ENCODE assay signal across 8 cellular contexts in the genomic region with DNA sequence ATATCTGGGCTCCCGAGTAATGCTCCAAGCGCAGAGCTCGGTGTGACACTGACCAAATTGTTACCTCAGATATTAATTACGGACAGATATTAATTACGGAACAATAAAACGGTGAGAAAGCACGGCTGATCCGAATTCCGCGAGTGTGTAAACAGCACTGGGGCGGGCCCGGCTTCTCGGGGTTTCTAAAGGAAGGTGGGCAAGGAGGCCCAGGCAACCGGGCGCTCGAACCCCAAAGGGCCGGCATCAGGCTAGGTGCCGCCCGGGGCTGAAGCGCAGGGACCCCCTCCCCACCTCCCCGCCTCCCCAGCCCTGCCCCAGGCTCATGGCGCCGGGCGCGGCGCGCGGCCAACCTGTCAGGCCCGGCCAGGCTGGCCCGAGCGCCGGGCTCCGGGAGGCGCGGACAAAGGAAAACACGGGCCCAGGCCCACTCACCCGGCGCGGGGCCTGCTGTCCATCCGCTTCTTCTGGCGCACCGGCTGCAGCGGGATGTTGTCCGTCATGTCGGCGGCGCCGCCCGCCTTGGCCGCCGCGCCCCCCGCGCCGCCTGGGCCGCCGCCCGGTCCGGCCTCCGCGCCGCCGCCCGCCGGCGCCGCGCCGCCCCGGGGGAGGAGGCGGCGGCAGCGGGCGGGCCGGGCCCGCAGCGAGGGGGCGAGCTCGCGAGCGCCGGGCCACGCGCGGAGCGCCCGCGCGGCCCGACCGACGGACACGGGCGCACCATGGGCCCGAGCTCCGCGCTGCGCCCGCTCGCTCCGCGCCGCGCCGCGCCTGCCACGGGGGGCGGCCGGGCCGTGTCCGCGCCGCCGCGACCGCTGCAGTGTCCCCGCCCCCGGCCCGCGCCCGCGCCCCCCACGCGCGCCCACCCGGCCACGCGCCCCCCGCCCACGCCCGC. TPM values are rescaled to one million over a fixed set of nuclear protein-coding genes. Genes with fewer than 3 reads are reported as not detected.
DNase-seq lines count a peak whose midpoint lies in the region; ATAC-seq and TF ChIP-seq lines count a peak whose summit lies in the region.

A gene with protein sequence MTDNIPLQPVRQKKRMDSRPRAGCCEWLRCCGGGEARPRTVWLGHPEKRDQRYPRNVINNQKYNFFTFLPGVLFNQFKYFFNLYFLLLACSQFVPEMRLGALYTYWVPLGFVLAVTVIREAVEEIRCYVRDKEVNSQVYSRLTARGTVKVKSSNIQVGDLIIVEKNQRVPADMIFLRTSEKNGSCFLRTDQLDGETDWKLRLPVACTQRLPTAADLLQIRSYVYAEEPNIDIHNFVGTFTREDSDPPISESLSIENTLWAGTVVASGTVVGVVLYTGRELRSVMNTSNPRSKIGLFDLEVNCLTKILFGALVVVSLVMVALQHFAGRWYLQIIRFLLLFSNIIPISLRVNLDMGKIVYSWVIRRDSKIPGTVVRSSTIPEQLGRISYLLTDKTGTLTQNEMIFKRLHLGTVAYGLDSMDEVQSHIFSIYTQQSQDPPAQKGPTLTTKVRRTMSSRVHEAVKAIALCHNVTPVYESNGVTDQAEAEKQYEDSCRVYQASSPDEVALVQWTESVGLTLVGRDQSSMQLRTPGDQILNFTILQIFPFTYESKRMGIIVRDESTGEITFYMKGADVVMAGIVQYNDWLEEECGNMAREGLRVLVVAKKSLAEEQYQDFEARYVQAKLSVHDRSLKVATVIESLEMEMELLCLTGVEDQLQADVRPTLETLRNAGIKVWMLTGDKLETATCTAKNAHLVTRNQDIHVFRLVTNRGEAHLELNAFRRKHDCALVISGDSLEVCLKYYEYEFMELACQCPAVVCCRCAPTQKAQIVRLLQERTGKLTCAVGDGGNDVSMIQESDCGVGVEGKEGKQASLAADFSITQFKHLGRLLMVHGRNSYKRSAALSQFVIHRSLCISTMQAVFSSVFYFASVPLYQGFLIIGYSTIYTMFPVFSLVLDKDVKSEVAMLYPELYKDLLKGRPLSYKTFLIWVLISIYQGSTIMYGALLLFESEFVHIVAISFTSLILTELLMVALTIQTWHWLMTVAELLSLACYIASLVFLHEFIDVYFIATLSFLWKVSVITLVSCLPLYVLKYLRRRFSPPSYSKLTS (minus strand): TSS at position 524 of the 892 bp plus-strand sequence. CDS start 21 bp downstream, at position 503.

- no peak within 1 kb of the TSS for H3K27ac Mint-ChIP-seq in GM23338

- H3K4me1 Mint-ChIP-seq in GM23338 = peaks cover 4% of the 10 kb centered on the region; the same call in 2 of the 3 replicates

- H3K9ac ChIP-seq in parathyroid adenoma = peak within 1 kb of the TSS; percentile 68

- peak within 1 kb of the TSS; percentile 93 for H3K4me3 ChIP-seq in GM23338
- peak within 1 kb of the TSS in 2 of 4 donors; percentile 54 to 64 for H3K4me3 ChIP-seq in adrenal gland
- peak within 1 kb of the TSS; percentile 89 for H3K4me3 ChIP-seq in left ventricle myocardium inferior
- H3K4me3 ChIP-seq in parathyroid adenoma (ENCODE audit: low read depth, low read length) = peak within 1 kb of the TSS; percentile 79

- H3K9me3 ChIP-seq in adrenal gland (replicated peaks in 1 of 3) (no peaks in the 10 kb centered on the region), left ventricle myocardium inferior (replicated peaks) (no peaks in the 10 kb centered on the region), parathyroid adenoma (ENCODE audit: control insufficient read depth, low read length) (no peaks in the 10 kb centered on the region)

- peaks cover 7% of the 10 kb centered on the region; the same call in 1 of the 2 replicates for H3K27me3 ChIP-seq in GM23338 (ENCODE audit: insufficient read depth)
- peaks cover 3% of the 10 kb centered on the region for H3K27me3 ChIP-seq in adrenal gland
- peaks cover 12% of the 10 kb centered on the region for H3K27me3 ChIP-seq in left ventricle myocardium inferior (ENCODE audit: low read depth)
- H3K27me3 ChIP-seq in parathyroid adenoma (ENCODE audit: control insufficient read depth, insufficient read depth, low read length) = no peaks in the 10 kb centered on the region

- H3K79me2 ChIP-seq in GM23338 (replicated peaks; ENCODE audit: insufficient read depth) = no peaks in the 10 kb centered on the region
- no peaks in the 10 kb centered on the region for H3K79me2 ChIP-seq in parathyroid adenoma

- peaks cover 7% of the 10 kb centered on the region for H3K27me3 Mint-ChIP-seq in GM23338 (ENCODE audit: insufficient read depth, low read depth, poor library complexity)

- H3K4me3 Mint-ChIP-seq in GM23338 = peak within 1 kb of the TSS; percentile 78

- intact Hi-C loops in adrenal gland (cut with DNase I) = no loop called here
- intact Hi-C loops in left ventricle myocardium inferior (cut with micrococcal nuclease) = no loop called here

- H3K27ac ChIP-seq in GM23338 (ENCODE audit: low read depth) = no peak within 1 kb of the TSS
- peak within 1 kb of the TSS in 2 of 5 donors; percentile 13 to 68 for H3K27ac ChIP-seq in adrenal gland
- peak within 1 kb of the TSS; percentile 58 for H3K27ac ChIP-seq in left ventricle myocardium inferior (replicated peaks)
- peak within 1 kb of the TSS; percentile 68 for H3K27ac ChIP-seq in parathyroid adenoma

- peak; percentile 70 for DNase-seq in 8988T
- DNase-seq in GM23338 (ENCODE audit: low spot score) = peak; percentile 60
- DNase-seq in adrenal gland = peak in 4 of 7 donors; percentile 21 to 38 (median 32)
- peak; percentile 34 for DNase-seq in left ventricle myocardium inferior

- no peak for TF ChIP-seq CTCF in GM23338 (conservative IDR thresholded peaks at IDR 0.05; ENCODE audit: low read depth in 2 of 2)
- no peak for TF ChIP-seq CTCF in adrenal gland (IDR thresholded peaks at IDR 0.05)
- no peak for TF ChIP-seq CTCF in left ventricle myocardium inferior (IDR thresholded peaks at IDR 0.05; ENCODE audit: borderline replicate concordance)
- no peak for TF ChIP-seq CTCF in parathyroid adenoma (IDR thresholded peaks at IDR 0.05)

- H3K4me1 ChIP-seq in GM23338 (ENCODE audit: insufficient read depth) (no peaks in the 10 kb centered on the region), adrenal gland (replicated peaks in 1 of 2) (peaks cover 0 to 4% of the 10 kb centered on the region in 2 donors), left ventricle myocardium inferior (peaks cover 11% of the 10 kb centered on the region), parathyroid adenoma (no peaks in the 10 kb centered on the region)

- H3F3A ChIP-seq in GM23338 (replicated peaks; ENCODE audit: low read depth) = peaks cover 12% of the 10 kb centered on the region

- H4K20me1 ChIP-seq in GM23338 (replicated peaks; ENCODE audit: insufficient read depth) = no peaks in the 10 kb centered on the region; the same call in 1 of the 2 replicates

- H3K36me3 Mint-ChIP-seq in GM23338 (ENCODE audit: low read depth) = no peaks in the 10 kb centered on the region; the same call in 2 of the 3 replicates

- no peaks in the 10 kb centered on the region for H3K9me3 Mint-ChIP-seq in GM23338

- H2AFZ ChIP-seq in GM23338 (peak within 1 kb of the TSS; percentile 91; the same call in 1 of the 2 replicates), parathyroid adenoma (peak within 1 kb of the TSS; percentile 86)

- WGBS in adrenal gland, 4 donors = 0% methylated on average over 17 to 116 of the region's 131 CpGs

- no peak for TF ChIP-seq POLR2A in adrenal gland (IDR thresholded peaks at IDR 0.05)

- ATAC-seq in GM23338 (peak; percentile 66), HG02885 (IDR thresholded peaks at IDR 0.05; ENCODE audit: poor library complexity, unreplicated experiment) (no peak), HG03460 (IDR thresholded peaks at IDR 0.05; ENCODE audit: unreplicated experiment) (no peak), GM21390 (IDR thresholded peaks at IDR 0.05; ENCODE audit: unreplicated experiment) (no peak)

- H3K36me3 ChIP-seq in GM23338 (ENCODE audit: insufficient read depth) (no peaks in the 10 kb centered on the region; the same call in 1 of the 2 replicates), adrenal gland (replicated peaks in 1 of 2) (no peaks in the 10 kb centered on the region), left ventricle myocardium inferior (no peaks in the 10 kb centered on the region), parathyroid adenoma (ENCODE audit: control insufficient read depth, insufficient read depth, low read length) (no peaks in the 10 kb centered on the region)

- H3K4me2 ChIP-seq in GM23338 (peak within 1 kb of the TSS; percentile 97), parathyroid adenoma (ENCODE audit: low read length) (peak within 1 kb of the TSS; percentile 90)

- H3K9me2 ChIP-seq in GM23338 (ENCODE audit: insufficient read depth) = no peaks in the 10 kb centered on the region

TF ChIP-seq in GM23338, 12 proteins besides CTCF, POLR2A, EP300 and RAD21 (continues in another document):
- TF ChIP-seq CREB1 (CRISPR knock-in tag; IDR thresholded peaks at IDR 0.05; ENCODE audit: low read depth) (no peak), POLR2AphosphoS5 (IDR thresholded peaks at IDR 0.05; ENCODE audit: low read depth) (no peak), ZNF331 (CRISPR knock-in tag; IDR thresholded peaks at IDR 0.05; ENCODE audit: low read depth) (no peak), STAT1 (IDR thresholded peaks at IDR 0.05; ENCODE audit: unreplicated experiment) (no peak), EZH2phosphoT487 (IDR thresholded peaks at IDR 0.05; ENCODE audit: unreplicated experiment) (no peak), EZH2 (IDR thresholded peaks at IDR 0.05; ENCODE audit: low read depth, unreplicated experiment) (no peak), NANOG (IDR thresholded peaks at IDR 0.05; ENCODE audit: borderline replicate concordance) (no peak)
- TF ChIP-seq, protein P1, sequence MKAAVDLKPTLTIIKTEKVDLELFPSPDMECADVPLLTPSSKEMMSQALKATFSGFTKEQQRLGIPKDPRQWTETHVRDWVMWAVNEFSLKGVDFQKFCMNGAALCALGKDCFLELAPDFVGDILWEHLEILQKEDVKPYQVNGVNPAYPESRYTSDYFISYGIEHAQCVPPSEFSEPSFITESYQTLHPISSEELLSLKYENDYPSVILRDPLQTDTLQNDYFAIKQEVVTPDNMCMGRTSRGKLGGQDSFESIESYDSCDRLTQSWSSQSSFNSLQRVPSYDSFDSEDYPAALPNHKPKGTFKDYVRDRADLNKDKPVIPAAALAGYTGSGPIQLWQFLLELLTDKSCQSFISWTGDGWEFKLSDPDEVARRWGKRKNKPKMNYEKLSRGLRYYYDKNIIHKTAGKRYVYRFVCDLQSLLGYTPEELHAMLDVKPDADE (IDR thresholded peaks at IDR 0.05) = no peak

RNA-seq across cellular contexts. Expression of the gene that starts here (rescaled TPM):
- total RNA-seq in GM23338 (2014; rRNA removed; shearing (Covaris generic)) = 4.3 and 5.9 TPM in 2 replicates
- polyA plus RNA-seq in GM23338 (2016; fragmentation: Nextera tagmentation; extraction: Ambion mirVana) (0.68 and 0.94 TPM in 2 replicates), adrenal gland (10 to 100 TPM in 1 of 3 donors, 1 to 10 TPM in 2; 3.7 to 13.2 (median 3.9) TPM)
- total RNA-seq in adrenal gland (10 to 100 TPM; 13.6 to 34.5 (median 18.3) TPM), left ventricle myocardium inferior (25.2 TPM)
